24 cellular contexts compared by ENCODE assay signal in genomic region chr2:58866527-58866926, GRCh38.
A peak's percentile ranks its signal among the peaks of the same experiment; 100 is the strongest.
DNase-seq lines count a peak whose midpoint lies in the region; ATAC-seq, FAIRE-seq and TF ChIP-seq lines count a peak whose summit lies in the region.
"Had no signal": no experiment of that assay in that cellular context is flagged by ENCODE, and none has a peak within 500 bp of the region (broad histone marks: within the 10 kb centered on the region; RNA-seq: fewer than 3 reads in every experiment).

No MANE protein-coding gene starts in this region.

- H4K5ac ChIP-seq in H1 (ENCODE audit: insufficient read length, low read depth, low read length): no peak overlapping the region

- H4K91ac ChIP-seq in H1 (replicated peaks; ENCODE audit: insufficient read length, low read length): peak overlapping the region; percentile 4

- no peak for FAIRE-seq in H1 (lab: Jason Lieb, UNC)
- FAIRE-seq: A549, GM12891, GM18507 had no signal

- CTCF ChIA-PET in H1 (lab: Charles Lee; ENCODE audit: partially characterized antibody): interaction anchor here (1.2 to 1.7 kb wide), 2 partner anchors 11 to 102 kb away, joined by 3 read pairs; no protein-coding TSS in a partner anchor
- CTCF ChIA-PET in naive thymus-derived CD4-positive, alpha-beta T cell (lab: Charles Lee): no interaction called here

- POLR2A ChIA-PET in H1 (lab: Charles Lee; ENCODE audit: partially characterized antibody): no interaction called here
- POLR2A ChIA-PET in naive thymus-derived CD4-positive, alpha-beta T cell (lab: Charles Lee): no interaction called here

- H3K4me3 ChIP-seq in HUES48 (ENCODE audit: low read depth, low read length) (no peak overlapping the region), MM.1S (ENCODE audit: low read length) (no peak overlapping the region), H1 (ENCODE audit: extremely low read depth in 1 of 4, insufficient read depth in 2 of 4, low read depth in 3 of 4, low read length in 4 of 4) (peak overlapping the region in 1 of 4 experiments; percentile 10; a peak in 1 of 8 replicates), neural progenitor cell (no peak overlapping the region)
- H3K4me3 ChIP-seq in naive thymus-derived CD4-positive, alpha-beta T cell (ENCODE audit: low read length): no peak overlapping the region
- H3K4me3 ChIP-seq: A549; BLaER1 treated with 17β-estradiol and CSF1 and Interleukin-3, amounts not matched to agents 10 nM and 100 nM had no signal

- TF ChIP-seq POLR2A in H1 (IDR thresholded peaks at IDR 0.05; ENCODE audit: control extremely low read depth in 1 of 2, low read depth in 2 of 2, low read length in 2 of 2): no peak

- H3K4me1 ChIP-seq in HUES48 (ENCODE audit: control insufficient read depth, insufficient read depth, low read length) (peaks cover 30% of the 10 kb centered on the region), MM.1S (ENCODE audit: low read length) (peaks cover 41% of the 10 kb centered on the region), H1 (replicated peaks in 1 of 4; ENCODE audit: control insufficient read depth in 3 of 4, insufficient read depth in 4 of 4, low read length in 3 of 4) (peaks cover 2 to 13% (median 7%) of the 10 kb centered on the region in 4 experiments; a peak in 4 of 7 replicates), neural progenitor cell (peaks cover 12% of the 10 kb centered on the region)
- H3K4me1 ChIP-seq in naive thymus-derived CD4-positive, alpha-beta T cell (ENCODE audit: control insufficient read depth in 2 of 2, insufficient read depth in 2 of 2, low read length in 2 of 2): no peaks in the 10 kb centered on the region
- H3K4me1 ChIP-seq: A549, BE2C had no signal

- H3K9me3 ChIP-seq in HUES48 (ENCODE audit: control insufficient read depth, insufficient read depth, low read length) (no peaks in the 10 kb centered on the region), MM.1S (replicated peaks; ENCODE audit: insufficient read depth, low read length) (no peaks in the 10 kb centered on the region), H1 (ENCODE audit: insufficient read depth in 2 of 2, low read depth in 1 of 2, low read length in 1 of 2) (no peaks in the 10 kb centered on the region), neural progenitor cell (ENCODE audit: low read depth) (no peaks in the 10 kb centered on the region)
- no peaks in the 10 kb centered on the region for H3K9me3 ChIP-seq in naive thymus-derived CD4-positive, alpha-beta T cell (ENCODE audit: control insufficient read depth in 2 of 3, low read length in 3 of 3)
- H3K9me3 ChIP-seq: A549; BE2C; BLaER1 treated with 17β-estradiol and CSF1 and Interleukin-3, amounts not matched to agents 10 nM and 100 nM had no signal

- no peaks in the 10 kb centered on the region for H3K36me3 Mint-ChIP-seq in neural progenitor cell
- no peaks in the 10 kb centered on the region for H3K36me3 Mint-ChIP-seq in naive thymus-derived CD4-positive, alpha-beta T cell
- H3K36me3 Mint-ChIP-seq: CD14-positive monocyte; CD4-positive, alpha-beta memory T cell had no signal

- H3K9me2 ChIP-seq in MM.1S (replicated peaks; ENCODE audit: insufficient read depth, low read length): no peaks in the 10 kb centered on the region

- ATAC-seq in HG03565 (IDR thresholded peaks at IDR 0.05; ENCODE audit: unreplicated experiment) (no peak), GM21360 (IDR thresholded peaks at IDR 0.05; ENCODE audit: unreplicated experiment) (no peak)
- ATAC-seq in naive thymus-derived CD4-positive, alpha-beta T cell: no peak
- ATAC-seq: A549, HCT116 had no signal

- no peak overlapping the region for H4K8ac ChIP-seq in H1 (ENCODE audit: extremely low read depth, insufficient read depth, low read length)

- H2BK12ac ChIP-seq in H1 (ENCODE audit: low read depth, low read length): peak overlapping the region; percentile 52; the same call in 1 of the 2 replicates

- no peak overlapping the region for H3K56ac ChIP-seq in H1 (replicated peaks; ENCODE audit: insufficient read length, low read depth, low read length)

- no peaks in the 10 kb centered on the region for H4K20me1 ChIP-seq in MM.1S (ENCODE audit: insufficient read depth, low read length)
- H4K20me1 ChIP-seq in H1 (replicated peaks in 1 of 2; ENCODE audit: control insufficient read depth in 1 of 2, insufficient read depth in 2 of 2, low read length in 2 of 2): no peaks in the 10 kb centered on the region
- no peaks in the 10 kb centered on the region for H4K20me1 ChIP-seq in neural progenitor cell (ENCODE audit: low read depth)
- H4K20me1 ChIP-seq: BLaER1 treated with 17β-estradiol and CSF1 and Interleukin-3, amounts not matched to agents 10 nM and 100 nM had no signal

- peak overlapping the region; percentile 47 for H3K4me2 ChIP-seq in MM.1S (ENCODE audit: low read depth, low read length)
- H3K4me2 ChIP-seq in H1 (ENCODE audit: insufficient read depth in 1 of 2, low read depth in 2 of 2, low read length in 2 of 2): peak overlapping the region in 1 of 2 experiments; percentile 57; a peak in 2 of 4 replicates
- H3K4me2 ChIP-seq in neural progenitor cell: peak overlapping the region; percentile 17
- H3K4me2 ChIP-seq: A549; BLaER1 treated with 17β-estradiol and CSF1 and Interleukin-3, amounts not matched to agents 10 nM and 100 nM had no signal

- H3K9ac ChIP-seq in HUES48 (ENCODE audit: low read depth, low read length) (no peak overlapping the region), MM.1S (ENCODE audit: low read length) (no peak overlapping the region; the same call in 1 of the 2 replicates), H1 (replicated peaks in 1 of 4; ENCODE audit: extremely low read depth in 1 of 4, low read depth in 3 of 4, low read length in 3 of 4) (no peak overlapping the region), neural progenitor cell (no peak overlapping the region)
- H3K9ac ChIP-seq: BLaER1 treated with 17β-estradiol and CSF1 and Interleukin-3, amounts not matched to agents 10 nM and 100 nM had no signal

- TF ChIP-seq EP300 in H1 (IDR thresholded peaks at IDR 0.05; ENCODE audit: borderline replicate concordance in 1 of 2, low read depth in 2 of 2, low read length in 2 of 2): no peak

- H3K36me3 ChIP-seq in HUES48 (ENCODE audit: control insufficient read depth, insufficient read depth, low read length): no peaks in the 10 kb centered on the region
- H3K36me3 ChIP-seq in MM.1S (replicated peaks; ENCODE audit: insufficient read depth, low read length): no peaks in the 10 kb centered on the region
- no peaks in the 10 kb centered on the region for H3K36me3 ChIP-seq in H1 (ENCODE audit: control insufficient read depth in 2 of 4, insufficient read depth in 4 of 4, low read length in 3 of 4)
- no peaks in the 10 kb centered on the region for H3K36me3 ChIP-seq in neural progenitor cell
- no peaks in the 10 kb centered on the region for H3K36me3 ChIP-seq in naive thymus-derived CD4-positive, alpha-beta T cell (ENCODE audit: control insufficient read depth in 2 of 3, insufficient read depth in 3 of 3, low read length in 3 of 3)
- H3K36me3 ChIP-seq: BE2C; BLaER1 treated with 17β-estradiol and CSF1 and Interleukin-3, amounts not matched to agents 10 nM and 100 nM had no signal

- H2BK20ac ChIP-seq in H1 (ENCODE audit: low read length): no peak overlapping the region

- H3K27ac Mint-ChIP-seq in neural progenitor cell: no peak overlapping the region
- no peak overlapping the region for H3K27ac Mint-ChIP-seq in naive thymus-derived CD4-positive, alpha-beta T cell
- H3K27ac Mint-ChIP-seq: CD14-positive monocyte; CD4-positive, alpha-beta memory T cell; H9 had no signal

- TF ChIP-seq RAD21 in H1 (IDR thresholded peaks at IDR 0.05 in 1 of 2, conservative IDR thresholded peaks at IDR 0.05 in 1 of 2; ENCODE audit: low read depth in 2 of 2, low read length in 2 of 2): no peak

- H3K23ac ChIP-seq in H1 (ENCODE audit: insufficient read length): no peak overlapping the region

- H3K27me3 ChIP-seq in HUES48 (ENCODE audit: control insufficient read depth, insufficient read depth, low read length) (peaks cover 11% of the 10 kb centered on the region), MM.1S (replicated peaks; ENCODE audit: insufficient read depth, low read length) (no peaks in the 10 kb centered on the region), H1 (replicated peaks in 1 of 4; ENCODE audit: control insufficient read depth in 3 of 4, extremely low read depth in 1 of 4, insufficient read depth in 3 of 4, low read length in 3 of 4) (peaks cover 0 to 7% (median 0%) of the 10 kb centered on the region in 4 experiments; a peak in 2 of 7 replicates), neural progenitor cell (no peaks in the 10 kb centered on the region)
- no peaks in the 10 kb centered on the region for H3K27me3 ChIP-seq in naive thymus-derived CD4-positive, alpha-beta T cell (ENCODE audit: control insufficient read depth in 2 of 2, insufficient read depth in 2 of 2, low read length in 2 of 2)
- H3K27me3 ChIP-seq: BE2C; BLaER1 treated with 17β-estradiol and CSF1 and Interleukin-3, amounts not matched to agents 10 nM and 100 nM had no signal

- H2BK15ac ChIP-seq in H1 (ENCODE audit: low read length): 0 out of 2 replicates have a peak overlapping the region, but pooled peaks have one; percentile 73

- peak overlapping the region; percentile 66; the same call in 1 of the 2 replicates for H2AK5ac ChIP-seq in H1 (ENCODE audit: low read depth, low read length)

- no peak overlapping the region for H2BK120ac ChIP-seq in H1 (replicated peaks; ENCODE audit: low read depth, low read length)

- H3K18ac ChIP-seq in H1 (ENCODE audit: extremely low read depth, low read length): 0 out of 2 replicates have a peak overlapping the region, but pooled peaks have one; percentile 24

- H3K27ac ChIP-seq in HUES48 (ENCODE audit: low read depth, low read length) (peak overlapping the region; percentile 59), MM.1S (ENCODE audit: low read length) (peak overlapping the region; percentile 91), H1 (ENCODE audit: low read depth, low read length) (no peak overlapping the region), neural progenitor cell (no peak overlapping the region)
- no peak overlapping the region for H3K27ac ChIP-seq in naive thymus-derived CD4-positive, alpha-beta T cell (ENCODE audit: low read depth, low read length)
- H3K27ac ChIP-seq: A549; BLaER1 treated with 17β-estradiol and CSF1 and Interleukin-3, amounts not matched to agents 10 nM and 100 nM had no signal

- no peaks in the 10 kb centered on the region for H3K9me3 Mint-ChIP-seq in neural progenitor cell
- peaks cover 0 to 6% (median 0%) of the 10 kb centered on the region in 11 donors for H3K9me3 Mint-ChIP-seq in naive thymus-derived CD4-positive, alpha-beta T cell
- H3K9me3 Mint-ChIP-seq: H9 had no signal

- H3K79me1 ChIP-seq in H1 (ENCODE audit: low read depth, low read length): no peaks in the 10 kb centered on the region

- no peaks in the 10 kb centered on the region for H3K23me2 ChIP-seq in H1 (ENCODE audit: low read depth, low read length)

- 33% methylated on average over 1 of the region's 1 CpG; no CpG with 5 or more reads in 1 of the 2 experiments for WGBS in H1 (ENCODE audit: extremely low coverage in 1 of 2, insufficient coverage in 1 of 2, insufficient read length in 1 of 2, insufficient replicate concordance in 2 of 2, low coverage in 1 of 2, low lambda C conversion rate in 2 of 2, missing lambda C conversion rate in 1 of 2), 2 experiments

- H3K4ac ChIP-seq in H1 (replicated peaks; ENCODE audit: insufficient read length, low read depth, low read length): no peak overlapping the region

- H3K27me3 Mint-ChIP-seq in neural progenitor cell (ENCODE audit: insufficient read depth, low read depth): peaks cover 2% of the 10 kb centered on the region
- peaks cover 0 to 4% (median 0%) of the 10 kb centered on the region in 5 donors for H3K27me3 Mint-ChIP-seq in naive thymus-derived CD4-positive, alpha-beta T cell

- peak; percentile 18 for DNase-seq in MM.1S
- DNase-seq in H1 (ENCODE audit: low read depth in 1 of 2, low spot score in 2 of 2): no peak
- DNase-seq in neural progenitor cell (ENCODE audit: low spot score): no peak
- no peak for DNase-seq in naive thymus-derived CD4-positive, alpha-beta T cell
- DNase-seq in iPS-NIHi7 (ENCODE audit: extremely low spot score): no peak
- DNase-seq: 8988T; ACHN; AML-193; BE2C; Calu3; CD4-positive, alpha-beta memory T cell; DMS53; DMS79 treated with DMSO at 0.1 percent for 48 hours; GF-D8 had no signal

- no peak overlapping the region for H3K4me3 Mint-ChIP-seq in neural progenitor cell
- no peak overlapping the region for H3K4me3 Mint-ChIP-seq in naive thymus-derived CD4-positive, alpha-beta T cell
- H3K4me3 Mint-ChIP-seq: CD14-positive monocyte; CD4-positive, alpha-beta memory T cell had no signal

- peak overlapping the region; percentile 10; the same call in 1 of the 2 replicates for H2BK5ac ChIP-seq in H1 (ENCODE audit: low read depth, low read length)

- H3K79me2 ChIP-seq in MM.1S (ENCODE audit: low read length) (no peaks in the 10 kb centered on the region), H1 (ENCODE audit: control insufficient read depth in 1 of 2, insufficient read depth in 2 of 2, low read length in 2 of 2) (no peaks in the 10 kb centered on the region), neural progenitor cell (ENCODE audit: low read depth) (no peaks in the 10 kb centered on the region)

- H3F3A ChIP-seq in MM.1S (ENCODE audit: insufficient read depth, low read length) (peaks cover 25% of the 10 kb centered on the region), neural progenitor cell (ENCODE audit: low read depth) (no peaks in the 10 kb centered on the region)

- peaks cover 29% of the 10 kb centered on the region for H3K4me1 Mint-ChIP-seq in neural progenitor cell
- H3K4me1 Mint-ChIP-seq in naive thymus-derived CD4-positive, alpha-beta T cell: peaks cover 0 to 7% (median 4%) of the 10 kb centered on the region in 7 donors
- H3K4me1 Mint-ChIP-seq: CD14-positive monocyte had no signal

- no peak overlapping the region for H3K14ac ChIP-seq in H1 (ENCODE audit: insufficient read length)

- no peak overlapping the region for H2AFZ ChIP-seq in MM.1S (ENCODE audit: low read length)
- no peak overlapping the region for H2AFZ ChIP-seq in H1 (ENCODE audit: low read length)
- no peak overlapping the region for H2AFZ ChIP-seq in neural progenitor cell (replicated peaks)

- intact Hi-C loops in naive thymus-derived CD4-positive, alpha-beta T cell (cut with micrococcal nuclease): no loop called here

- TF ChIP-seq CTCF in MM.1S (IDR thresholded peaks at IDR 0.05; ENCODE audit: low read length) (no peak), H1 (IDR thresholded peaks at IDR 0.05; ENCODE audit: control extremely low read depth in 1 of 3, insufficient read depth in 1 of 3, low read depth in 1 of 3, low read length in 3 of 3) (no peak), neural progenitor cell (IDR thresholded peaks at IDR 0.05) (no peak)

Comparison
In these comparisons a context has a peak if more than half of its experiments do, and no peak if none do; other contexts are left out.
1. H3K27ac ChIP-seq: peak in HUES48 (single experiment) and MM.1S (single experiment); none in H1 (single experiment), neural progenitor cell (single experiment) and naive thymus-derived CD4-positive, alpha-beta T cell (single experiment).